ENCODE assay signal across 31 cellular contexts in the genomic region with DNA sequence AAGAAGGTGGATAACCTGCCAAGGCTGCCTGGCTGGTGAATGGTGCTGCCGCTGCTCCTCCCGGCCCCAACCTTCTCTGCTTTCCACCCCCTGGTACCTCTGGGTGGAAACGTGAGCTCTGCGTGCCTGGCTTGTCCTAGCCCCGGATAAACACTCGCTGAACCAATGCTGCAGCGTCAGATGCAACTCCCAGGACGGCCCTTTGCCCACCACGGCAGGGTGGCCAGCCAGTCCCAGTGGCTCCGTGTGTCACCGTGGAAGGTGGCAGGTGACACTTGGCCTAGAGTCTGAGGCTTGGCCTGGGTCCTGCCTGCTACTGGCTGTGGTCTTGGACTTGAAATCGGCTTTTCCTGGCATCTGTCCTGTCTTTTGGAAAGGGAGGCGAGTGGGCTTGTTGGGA. TPM values are rescaled to one million over a fixed set of nuclear protein-coding genes. Genes with fewer than 3 reads are reported as not detected.
"Had no signal": no experiment of that assay in that cellular context is flagged by ENCODE, and none has a peak within 500 bp of the region (broad histone marks: within the 10 kb centered on the region; RNA-seq: fewer than 3 reads in every experiment).

No MANE protein-coding gene starts in this region.

- DNase-seq: KG1, MM.1S, MV-4-11, NCI-H1092, NCI-H1105, NCI-H1417 treated with DMSO at 0.1 percent for 48 hours, NCI-H1436 treated with DMSO at 0.1 percent for 48 hours, NCI-H1694 treated with DMSO at 0.1 percent for 48 hours, NCI-H187 treated with DMSO at 0.1 percent for 48 hours, NCI-H2029, NCI-H2081, NCI-H2171 treated with DMSO at 0.1 percent for 48 hours, NCI-H2227 treated with DMSO at 0.1 percent for 48 hours, NCI-H345, NCI-H446, NCI-H510A treated with DMSO at 0.1 percent for 48 hours, NCI-H524 treated with DMSO at 0.1 percent for 48 hours, NCI-H526 treated with DMSO at 0.1 percent for 48 hours, NCI-H774, PC-9, Right ventricle myocardium superior, SHP77 treated with DMSO at 0.1 percent for 48 hours, SK-N-SH, SW 1271 had no signal

- H3K27me3 ChIP-seq: SJSA1 had no signal

- H2AFZ ChIP-seq: PC-9 had no signal

- H3K27ac ChIP-seq: PC-9, RWPE1, SJSA1 had no signal

- ATAC-seq: Panc1 had no signal

- H3K9ac ChIP-seq: SK-N-SH had no signal

- H3K4me3 ChIP-seq: PC-9, SJSA1 had no signal

- H3K4me2 ChIP-seq: PC-9, SK-N-SH had no signal

- H3K9me3 ChIP-seq: SK-N-SH had no signal

- FAIRE-seq: RCC 7860 had no signal

RNA-seq across cellular contexts. Expression of gene SMIM38, which starts 59.3 kb away (rescaled TPM):
- total RNA-seq: LHCN-M2, MCF 10A, Right ventricle myocardium superior, RPMI7951 had no signal
